Comparison of ENCODE assay signal across 1 cellular context in the genomic region with DNA sequence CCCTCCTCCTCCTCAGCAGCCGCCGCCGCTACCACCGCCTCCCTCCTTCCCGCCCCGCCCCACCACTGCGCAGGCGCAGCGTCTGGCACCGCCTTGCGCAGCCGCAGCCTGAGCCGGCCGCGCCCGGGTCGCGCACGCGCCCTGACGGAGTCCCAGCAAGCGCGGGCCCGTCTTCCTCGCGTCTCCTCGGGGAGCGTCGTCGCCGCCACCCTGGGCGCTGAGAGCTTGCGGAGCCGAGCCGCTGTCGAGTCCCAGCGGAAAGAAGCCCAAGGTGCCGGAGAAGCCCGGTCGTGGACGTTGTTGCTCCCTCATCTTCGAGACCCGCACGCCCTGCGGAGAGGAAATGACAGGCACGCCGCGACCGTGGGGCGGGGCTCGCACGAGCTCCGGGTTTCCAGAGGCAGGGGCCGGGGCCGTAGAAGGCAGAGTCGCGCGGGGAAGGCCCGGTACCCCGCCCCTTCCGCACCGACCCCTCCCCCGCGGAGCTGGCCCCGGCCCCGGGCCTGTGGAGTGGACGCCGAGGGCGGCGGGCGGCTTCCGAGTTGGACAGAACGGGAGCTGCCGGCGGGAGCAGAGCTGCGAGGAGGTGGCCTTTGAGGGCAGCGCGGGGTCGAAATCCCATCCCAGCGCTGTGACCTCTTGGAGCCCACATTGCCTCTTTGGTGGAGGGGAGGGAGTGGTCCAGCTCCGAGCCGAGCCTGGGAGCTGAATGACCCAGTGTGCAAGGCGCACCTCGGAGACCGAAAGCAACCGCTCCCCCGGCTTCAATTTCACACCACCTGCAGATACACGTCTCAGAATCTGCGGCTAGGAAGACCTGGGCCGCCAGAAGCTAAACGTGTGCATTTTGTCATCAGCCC.
TF ChIP-seq lines count a peak whose summit lies in the region.

No MANE protein-coding gene starts in this region.

TF ChIP-seq in HepG2, 621 proteins besides CTCF, POLR2A, EP300 and RAD21 (continued from another document and continues in another):
- TF ChIP-seq, protein P1, sequence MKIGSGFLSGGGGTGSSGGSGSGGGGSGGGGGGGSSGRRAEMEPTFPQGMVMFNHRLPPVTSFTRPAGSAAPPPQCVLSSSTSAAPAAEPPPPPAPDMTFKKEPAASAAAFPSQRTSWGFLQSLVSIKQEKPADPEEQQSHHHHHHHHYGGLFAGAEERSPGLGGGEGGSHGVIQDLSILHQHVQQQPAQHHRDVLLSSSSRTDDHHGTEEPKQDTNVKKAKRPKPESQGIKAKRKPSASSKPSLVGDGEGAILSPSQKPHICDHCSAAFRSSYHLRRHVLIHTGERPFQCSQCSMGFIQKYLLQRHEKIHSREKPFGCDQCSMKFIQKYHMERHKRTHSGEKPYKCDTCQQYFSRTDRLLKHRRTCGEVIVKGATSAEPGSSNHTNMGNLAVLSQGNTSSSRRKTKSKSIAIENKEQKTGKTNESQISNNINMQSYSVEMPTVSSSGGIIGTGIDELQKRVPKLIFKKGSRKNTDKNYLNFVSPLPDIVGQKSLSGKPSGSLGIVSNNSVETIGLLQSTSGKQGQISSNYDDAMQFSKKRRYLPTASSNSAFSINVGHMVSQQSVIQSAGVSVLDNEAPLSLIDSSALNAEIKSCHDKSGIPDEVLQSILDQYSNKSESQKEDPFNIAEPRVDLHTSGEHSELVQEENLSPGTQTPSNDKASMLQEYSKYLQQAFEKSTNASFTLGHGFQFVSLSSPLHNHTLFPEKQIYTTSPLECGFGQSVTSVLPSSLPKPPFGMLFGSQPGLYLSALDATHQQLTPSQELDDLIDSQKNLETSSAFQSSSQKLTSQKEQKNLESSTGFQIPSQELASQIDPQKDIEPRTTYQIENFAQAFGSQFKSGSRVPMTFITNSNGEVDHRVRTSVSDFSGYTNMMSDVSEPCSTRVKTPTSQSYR (CRISPR knock-in tag; IDR thresholded peaks at IDR 0.05; ENCODE audit: borderline replicate concordance): 0 out of 2 replicates have a peak, but pooled peaks have one; percentile 47
- peak; percentile 46; the same call in 1 of the 2 replicates for TF ChIP-seq ZFAT (CRISPR knock-in tag; conservative IDR thresholded peaks at IDR 0.05)
- peak; percentile 13; the same call in 1 of the 2 replicates for TF ChIP-seq FOXO1 (CRISPR knock-in tag; IDR thresholded peaks at IDR 0.05)
- TF ChIP-seq NR2F6 (IDR thresholded peaks at IDR 0.05): no peak
- TF ChIP-seq NR2F6 (CRISPR knock-in tag; IDR thresholded peaks at IDR 0.05): peak; percentile 14
- TF ChIP-seq, protein P2, sequence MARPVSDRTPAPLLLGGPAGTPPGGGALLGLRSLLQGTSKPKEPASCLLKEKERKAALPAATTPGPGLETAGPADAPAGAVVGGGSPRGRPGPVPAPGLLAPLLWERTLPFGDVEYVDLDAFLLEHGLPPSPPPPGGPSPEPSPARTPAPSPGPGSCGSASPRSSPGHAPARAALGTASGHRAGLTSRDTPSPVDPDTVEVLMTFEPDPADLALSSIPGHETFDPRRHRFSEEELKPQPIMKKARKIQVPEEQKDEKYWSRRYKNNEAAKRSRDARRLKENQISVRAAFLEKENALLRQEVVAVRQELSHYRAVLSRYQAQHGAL (CRISPR knock-in tag; IDR thresholded peaks at IDR 0.05; ENCODE audit: not compliant biosample characterization): peak; percentile 90
- no peak; the same call in 1 of the 2 replicates for TF ChIP-seq ZSCAN9 (CRISPR knock-in tag; IDR thresholded peaks at IDR 0.05; ENCODE audit: borderline replicate concordance)
- TF ChIP-seq, protein P3, sequence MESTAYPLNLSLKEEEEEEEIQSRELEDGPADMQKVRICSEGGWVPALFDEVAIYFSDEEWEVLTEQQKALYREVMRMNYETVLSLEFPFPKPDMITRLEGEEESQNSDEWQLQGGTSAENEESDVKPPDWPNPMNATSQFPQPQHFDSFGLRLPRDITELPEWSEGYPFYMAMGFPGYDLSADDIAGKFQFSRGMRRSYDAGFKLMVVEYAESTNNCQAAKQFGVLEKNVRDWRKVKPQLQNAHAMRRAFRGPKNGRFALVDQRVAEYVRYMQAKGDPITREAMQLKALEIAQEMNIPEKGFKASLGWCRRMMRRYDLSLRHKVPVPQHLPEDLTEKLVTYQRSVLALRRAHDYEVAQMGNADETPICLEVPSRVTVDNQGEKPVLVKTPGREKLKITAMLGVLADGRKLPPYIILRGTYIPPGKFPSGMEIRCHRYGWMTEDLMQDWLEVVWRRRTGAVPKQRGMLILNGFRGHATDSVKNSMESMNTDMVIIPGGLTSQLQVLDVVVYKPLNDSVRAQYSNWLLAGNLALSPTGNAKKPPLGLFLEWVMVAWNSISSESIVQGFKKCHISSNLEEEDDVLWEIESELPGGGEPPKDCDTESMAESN (CRISPR knock-in tag; conservative IDR thresholded peaks at IDR 0.05): peak; percentile 87
- peak; percentile 90 for TF ChIP-seq NRL (CRISPR knock-in tag; IDR thresholded peaks at IDR 0.05; ENCODE audit: borderline replicate concordance)
- peak; percentile 58; the same call in 1 of the 2 replicates for TF ChIP-seq TFE3 (CRISPR knock-in tag; IDR thresholded peaks at IDR 0.05)
- TF ChIP-seq BRCA1 (CRISPR knock-in tag; IDR thresholded peaks at IDR 0.05): peak; percentile 68; the same call in 1 of the 2 replicates
- no peak for TF ChIP-seq ZNF335 (CRISPR knock-in tag; IDR thresholded peaks at IDR 0.05)
- TF ChIP-seq HDAC6 (IDR thresholded peaks at IDR 0.05; ENCODE audit: low read depth, low read length): no peak
- 0 out of 2 replicates have a peak, but pooled peaks have one; percentile 70 for TF ChIP-seq KLF6 (CRISPR knock-in tag; IDR thresholded peaks at IDR 0.05)
- TF ChIP-seq, protein P4, sequence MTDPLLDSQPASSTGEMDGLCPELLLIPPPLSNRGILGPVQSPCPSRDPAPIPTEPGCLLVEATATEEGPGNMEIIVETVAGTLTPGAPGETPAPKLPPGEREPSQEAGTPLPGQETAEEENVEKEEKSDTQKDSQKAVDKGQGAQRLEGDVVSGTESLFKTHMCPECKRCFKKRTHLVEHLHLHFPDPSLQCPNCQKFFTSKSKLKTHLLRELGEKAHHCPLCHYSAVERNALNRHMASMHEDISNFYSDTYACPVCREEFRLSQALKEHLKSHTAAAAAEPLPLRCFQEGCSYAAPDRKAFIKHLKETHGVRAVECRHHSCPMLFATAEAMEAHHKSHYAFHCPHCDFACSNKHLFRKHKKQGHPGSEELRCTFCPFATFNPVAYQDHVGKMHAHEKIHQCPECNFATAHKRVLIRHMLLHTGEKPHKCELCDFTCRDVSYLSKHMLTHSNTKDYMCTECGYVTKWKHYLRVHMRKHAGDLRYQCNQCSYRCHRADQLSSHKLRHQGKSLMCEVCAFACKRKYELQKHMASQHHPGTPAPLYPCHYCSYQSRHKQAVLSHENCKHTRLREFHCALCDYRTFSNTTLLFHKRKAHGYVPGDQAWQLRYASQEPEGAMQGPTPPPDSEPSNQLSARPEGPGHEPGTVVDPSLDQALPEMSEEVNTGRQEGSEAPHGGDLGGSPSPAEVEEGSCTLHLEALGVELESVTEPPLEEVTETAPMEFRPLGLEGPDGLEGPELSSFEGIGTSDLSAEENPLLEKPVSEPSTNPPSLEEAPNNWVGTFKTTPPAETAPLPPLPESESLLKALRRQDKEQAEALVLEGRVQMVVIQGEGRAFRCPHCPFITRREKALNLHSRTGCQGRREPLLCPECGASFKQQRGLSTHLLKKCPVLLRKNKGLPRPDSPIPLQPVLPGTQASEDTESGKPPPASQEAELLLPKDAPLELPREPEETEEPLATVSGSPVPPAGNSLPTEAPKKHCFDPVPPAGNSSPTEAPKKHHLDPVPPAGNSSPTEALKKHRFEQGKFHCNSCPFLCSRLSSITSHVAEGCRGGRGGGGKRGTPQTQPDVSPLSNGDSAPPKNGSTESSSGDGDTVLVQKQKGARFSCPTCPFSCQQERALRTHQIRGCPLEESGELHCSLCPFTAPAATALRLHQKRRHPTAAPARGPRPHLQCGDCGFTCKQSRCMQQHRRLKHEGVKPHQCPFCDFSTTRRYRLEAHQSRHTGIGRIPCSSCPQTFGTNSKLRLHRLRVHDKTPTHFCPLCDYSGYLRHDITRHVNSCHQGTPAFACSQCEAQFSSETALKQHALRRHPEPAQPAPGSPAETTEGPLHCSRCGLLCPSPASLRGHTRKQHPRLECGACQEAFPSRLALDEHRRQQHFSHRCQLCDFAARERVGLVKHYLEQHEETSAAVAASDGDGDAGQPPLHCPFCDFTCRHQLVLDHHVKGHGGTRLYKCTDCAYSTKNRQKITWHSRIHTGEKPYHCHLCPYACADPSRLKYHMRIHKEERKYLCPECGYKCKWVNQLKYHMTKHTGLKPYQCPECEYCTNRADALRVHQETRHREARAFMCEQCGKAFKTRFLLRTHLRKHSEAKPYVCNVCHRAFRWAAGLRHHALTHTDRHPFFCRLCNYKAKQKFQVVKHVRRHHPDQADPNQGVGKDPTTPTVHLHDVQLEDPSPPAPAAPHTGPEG (CRISPR knock-in tag; IDR thresholded peaks at IDR 0.05): peak; percentile 77
- TF ChIP-seq, protein P5, sequence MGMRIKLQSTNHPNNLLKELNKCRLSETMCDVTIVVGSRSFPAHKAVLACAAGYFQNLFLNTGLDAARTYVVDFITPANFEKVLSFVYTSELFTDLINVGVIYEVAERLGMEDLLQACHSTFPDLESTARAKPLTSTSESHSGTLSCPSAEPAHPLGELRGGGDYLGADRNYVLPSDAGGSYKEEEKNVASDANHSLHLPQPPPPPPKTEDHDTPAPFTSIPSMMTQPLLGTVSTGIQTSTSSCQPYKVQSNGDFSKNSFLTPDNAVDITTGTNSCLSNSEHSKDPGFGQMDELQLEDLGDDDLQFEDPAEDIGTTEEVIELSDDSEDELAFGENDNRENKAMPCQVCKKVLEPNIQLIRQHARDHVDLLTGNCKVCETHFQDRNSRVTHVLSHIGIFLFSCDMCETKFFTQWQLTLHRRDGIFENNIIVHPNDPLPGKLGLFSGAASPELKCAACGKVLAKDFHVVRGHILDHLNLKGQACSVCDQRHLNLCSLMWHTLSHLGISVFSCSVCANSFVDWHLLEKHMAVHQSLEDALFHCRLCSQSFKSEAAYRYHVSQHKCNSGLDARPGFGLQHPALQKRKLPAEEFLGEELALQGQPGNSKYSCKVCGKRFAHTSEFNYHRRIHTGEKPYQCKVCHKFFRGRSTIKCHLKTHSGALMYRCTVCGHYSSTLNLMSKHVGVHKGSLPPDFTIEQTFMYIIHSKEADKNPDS (CRISPR knock-in tag; IDR thresholded peaks at IDR 0.05): no peak
- TF ChIP-seq ZNF460 (CRISPR knock-in tag; IDR thresholded peaks at IDR 0.05; ENCODE audit: borderline replicate concordance): no peak
- 0 out of 2 replicates have a peak, but pooled peaks have one; percentile 68 for TF ChIP-seq ISX (CRISPR knock-in tag; conservative IDR thresholded peaks at IDR 0.05)
- peak; percentile 82 for TF ChIP-seq SATB2 (CRISPR knock-in tag; IDR thresholded peaks at IDR 0.05)
- TF ChIP-seq NFRKB (IDR thresholded peaks at IDR 0.05): no peak
- no peak for TF ChIP-seq ZNF235 (CRISPR knock-in tag; IDR thresholded peaks at IDR 0.05; ENCODE audit: borderline replicate concordance)
- peak; percentile 51; the same call in 1 of the 2 replicates for TF ChIP-seq ARNTL (CRISPR knock-in tag; IDR thresholded peaks at IDR 0.05)
- TF ChIP-seq, protein P6, sequence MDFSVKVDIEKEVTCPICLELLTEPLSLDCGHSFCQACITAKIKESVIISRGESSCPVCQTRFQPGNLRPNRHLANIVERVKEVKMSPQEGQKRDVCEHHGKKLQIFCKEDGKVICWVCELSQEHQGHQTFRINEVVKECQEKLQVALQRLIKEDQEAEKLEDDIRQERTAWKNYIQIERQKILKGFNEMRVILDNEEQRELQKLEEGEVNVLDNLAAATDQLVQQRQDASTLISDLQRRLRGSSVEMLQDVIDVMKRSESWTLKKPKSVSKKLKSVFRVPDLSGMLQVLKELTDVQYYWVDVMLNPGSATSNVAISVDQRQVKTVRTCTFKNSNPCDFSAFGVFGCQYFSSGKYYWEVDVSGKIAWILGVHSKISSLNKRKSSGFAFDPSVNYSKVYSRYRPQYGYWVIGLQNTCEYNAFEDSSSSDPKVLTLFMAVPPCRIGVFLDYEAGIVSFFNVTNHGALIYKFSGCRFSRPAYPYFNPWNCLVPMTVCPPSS (IDR thresholded peaks at IDR 0.05): no peak
- TF ChIP-seq ATAD3A (CRISPR knock-in tag; IDR thresholded peaks at IDR 0.05): no peak
- peak; percentile 89 for TF ChIP-seq POLR2AphosphoS5 (IDR thresholded peaks at IDR 0.05; ENCODE audit: low read depth, low read length)
- TF ChIP-seq, protein P7, sequence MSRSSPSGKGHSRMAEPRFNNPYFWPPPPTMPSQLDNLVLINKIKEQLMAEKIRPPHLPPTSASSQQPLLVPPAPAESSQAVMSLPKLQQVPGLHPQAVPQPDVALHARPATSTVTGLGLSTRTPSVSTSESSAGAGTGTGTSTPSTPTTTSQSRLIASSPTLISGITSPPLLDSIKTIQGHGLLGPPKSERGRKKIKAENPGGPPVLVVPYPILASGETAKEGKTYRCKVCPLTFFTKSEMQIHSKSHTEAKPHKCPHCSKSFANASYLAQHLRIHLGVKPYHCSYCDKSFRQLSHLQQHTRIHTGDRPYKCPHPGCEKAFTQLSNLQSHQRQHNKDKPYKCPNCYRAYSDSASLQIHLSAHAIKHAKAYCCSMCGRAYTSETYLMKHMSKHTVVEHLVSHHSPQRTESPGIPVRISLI (CRISPR knock-in tag; IDR thresholded peaks at IDR 0.05; ENCODE audit: borderline replicate concordance): peak; percentile 26; the same call in 1 of the 2 replicates
- 0 out of 2 replicates have a peak, but pooled peaks have one; percentile 39 for TF ChIP-seq FOXO4 (CRISPR knock-in tag; conservative IDR thresholded peaks at IDR 0.05)
- TF ChIP-seq ZNF160 (CRISPR knock-in tag; IDR thresholded peaks at IDR 0.05): peak; percentile 23; the same call in 1 of the 2 replicates
